1 cellular context compared by ENCODE assay signal in genomic region chr3:108202080-108202479, GRCh38.
TF ChIP-seq lines count a peak whose summit lies in the region.

No MANE protein-coding gene starts in this region.

TF ChIP-seq in WTC11, 78 proteins besides CTCF, POLR2A, EP300 and RAD21 (continued from another document):
- TF ChIP-seq PRDM15 (CRISPR knock-in tag; IDR thresholded peaks at IDR 0.05) (no peak), OVOL2 (CRISPR knock-in tag; IDR thresholded peaks at IDR 0.05; ENCODE audit: borderline replicate concordance) (no peak), IRF1 (CRISPR knock-in tag; IDR thresholded peaks at IDR 0.05) (no peak), IRF2 (CRISPR knock-in tag; IDR thresholded peaks at IDR 0.05; ENCODE audit: borderline replicate concordance, low read depth) (no peak), CDX4 (CRISPR knock-in tag; IDR thresholded peaks at IDR 0.05; ENCODE audit: borderline replicate concordance) (no peak), MXD4 (CRISPR knock-in tag; IDR thresholded peaks at IDR 0.05; ENCODE audit: borderline replicate concordance) (no peak), FOXJ3 (CRISPR knock-in tag; IDR thresholded peaks at IDR 0.05; ENCODE audit: borderline replicate concordance) (no peak), ATF3 (CRISPR knock-in tag; conservative IDR thresholded peaks at IDR 0.05) (no peak), ELF4 (CRISPR knock-in tag; IDR thresholded peaks at IDR 0.05; ENCODE audit: low read depth) (no peak), SMAD4 (CRISPR knock-in tag; IDR thresholded peaks at IDR 0.05) (no peak), ZNF219 (CRISPR knock-in tag; IDR thresholded peaks at IDR 0.05; ENCODE audit: borderline replicate concordance) (no peak), GTF2I (CRISPR knock-in tag; conservative IDR thresholded peaks at IDR 0.05) (no peak)
